In the genomic region with DNA sequence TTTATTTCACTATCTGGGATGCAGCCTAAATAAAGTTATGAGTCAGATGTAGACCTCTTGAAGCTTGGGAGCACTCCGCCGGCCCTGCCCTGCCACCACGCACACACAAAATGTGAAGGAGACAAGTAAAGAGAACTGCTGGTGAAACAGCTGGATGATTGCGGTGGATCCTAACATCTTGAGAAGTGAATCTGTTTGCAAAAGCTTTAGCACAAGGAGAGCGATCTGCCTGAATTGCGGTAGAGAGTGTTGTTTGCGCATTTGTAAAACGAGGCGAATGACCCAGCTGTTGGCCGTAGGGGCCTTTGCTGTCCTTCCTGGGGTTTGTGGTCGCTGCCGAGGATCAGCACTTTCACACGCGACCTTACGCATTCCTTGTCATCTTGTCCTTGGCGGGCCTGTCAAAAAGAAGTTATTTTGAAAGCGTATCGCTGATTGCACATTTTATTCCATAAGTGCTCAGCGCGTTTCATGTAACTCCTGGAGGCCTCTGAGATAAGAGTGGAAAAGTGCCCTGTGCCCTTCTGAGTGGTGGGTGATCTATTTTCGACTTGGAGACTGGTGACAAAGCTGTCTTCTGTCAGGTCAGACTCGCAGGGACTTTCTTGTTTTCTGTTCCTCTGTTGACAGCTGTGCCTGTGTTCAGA, we compare ENCODE assay signal across 17 cellular contexts. TPM values are rescaled to one million over a fixed set of nuclear protein-coding genes. Genes with fewer than 3 reads are reported as not detected.
DNase-seq lines count a peak whose midpoint lies in the region; ATAC-seq, FAIRE-seq and TF ChIP-seq lines count a peak whose summit lies in the region.
"Had no signal": no experiment of that assay in that cellular context is flagged by ENCODE, and none has a peak within 500 bp of the region (broad histone marks: within the 10 kb centered on the region; RNA-seq: fewer than 3 reads in every experiment).

No MANE protein-coding gene starts in this region.

- H3K4me3 ChIP-seq in H7 (ENCODE audit: insufficient read depth, low read depth, low read length) (no peak overlapping the region), cardiac fibroblast (replicated peaks in 1 of 2; ENCODE audit: low read depth in 2 of 2, low read length in 2 of 2) (no peak overlapping the region), right cardiac atrium (ENCODE audit: low read length) (no peak overlapping the region)
- H3K4me3 ChIP-seq: spleen had no signal

- no peaks in the 10 kb centered on the region for H3K36me3 ChIP-seq in H7 (replicated peaks; ENCODE audit: control insufficient read depth, insufficient read depth, low read length)
- H3K36me3 ChIP-seq: spleen had no signal

- intact Hi-C loops in right cardiac atrium (cut with DNase I) = loop anchor here in 1 of 4 donors (5.0 kb wide), 1 partner anchor 73 kb away; no protein-coding TSS in a partner anchor

- peak; percentile 89 to 91 for ATAC-seq in right cardiac atrium
- ATAC-seq: activated T-helper 17 cell treated with anti-CD3 and anti-CD28 coated beads, Interleukin-2, amount 50 U/mL, for 72 hours; foreskin keratinocyte had no signal

- no peaks in the 10 kb centered on the region for H3K4me1 ChIP-seq in right cardiac atrium (ENCODE audit: control insufficient read depth, insufficient read depth, low read length)
- H3K4me1 ChIP-seq: foreskin keratinocyte had no signal

- H3K27me3 Mint-ChIP-seq in mesothelial cell of epicardium (ENCODE audit: low read depth) (no peaks in the 10 kb centered on the region), endothelial cell (ENCODE audit: unreplicated experiment) (no peaks in the 10 kb centered on the region)

- H3K9me3 ChIP-seq in right cardiac atrium (ENCODE audit: control insufficient read depth, low read length) = no peaks in the 10 kb centered on the region
- H3K9me3 ChIP-seq: spleen had no signal

- FAIRE-seq in urothelium cell line (lab: Jason Lieb, UNC) (peak; percentile 52), HTR-8/SVneo (lab: Jason Lieb, UNC) (no peak)
- FAIRE-seq: GM12891 had no signal

- 40% methylated on average over 22 of the region's 22 CpGs for WGBS in right cardiac atrium

- H3K4me1 Mint-ChIP-seq in mesothelial cell of epicardium = peaks cover 28% of the 10 kb centered on the region
- peaks cover 11% of the 10 kb centered on the region for H3K4me1 Mint-ChIP-seq in endothelial cell (ENCODE audit: unreplicated experiment)

- H3K9me3 Mint-ChIP-seq in mesothelial cell of epicardium = no peaks in the 10 kb centered on the region
- no peaks in the 10 kb centered on the region for H3K9me3 Mint-ChIP-seq in endothelial cell (ENCODE audit: unreplicated experiment)
- H3K9me3 Mint-ChIP-seq: activated T-helper 17 cell treated with anti-CD3 and anti-CD28 coated beads, Interleukin-2, amount 50 U/mL, for 72 hours had no signal

- H3K4me3 Mint-ChIP-seq in mesothelial cell of epicardium (no peak overlapping the region), endothelial cell (ENCODE audit: unreplicated experiment) (no peak overlapping the region)
- H3K4me3 Mint-ChIP-seq: activated T-helper 17 cell treated with anti-CD3 and anti-CD28 coated beads, Interleukin-2, amount 50 U/mL, for 72 hours had no signal

- H3K36me3 Mint-ChIP-seq in mesothelial cell of epicardium (no peaks in the 10 kb centered on the region), endothelial cell (ENCODE audit: low read depth, unreplicated experiment) (no peaks in the 10 kb centered on the region)

- TF ChIP-seq CTCF in cardiac fibroblast (IDR thresholded peaks at IDR 0.05; ENCODE audit: low read depth, low read length) (no peak), mesothelial cell of epicardium (IDR thresholded peaks at IDR 0.05; ENCODE audit: unreplicated experiment) (no peak), endothelial cell (IDR thresholded peaks at IDR 0.05; ENCODE audit: unreplicated experiment) (no peak)

- H3K27ac ChIP-seq in right cardiac atrium (ENCODE audit: low read length) = peak overlapping the region; percentile 96
- H3K27ac ChIP-seq: foreskin keratinocyte, HL-60, spleen had no signal

- no peaks in the 10 kb centered on the region for H3K27me3 ChIP-seq in H7 (ENCODE audit: control insufficient read depth, insufficient read depth, low read length)
- H3K27me3 ChIP-seq in right cardiac atrium (ENCODE audit: control insufficient read depth, insufficient read depth) = no peaks in the 10 kb centered on the region
- H3K27me3 ChIP-seq: spleen had no signal

- DNase-seq in H7 (peak; percentile 37), cardiac fibroblast (ENCODE audit: low read depth in 2 of 2) (peak; percentile 45 to 51), right cardiac atrium (peak in 2 of 3 donors; percentile 63 to 66), urothelium cell line (ENCODE audit: low spot score) (no peak), mesothelial cell of epicardium (ENCODE audit: low spot score in 2 of 2, unreplicated experiment in 2 of 2) (no peak), HTR-8/SVneo (ENCODE audit: insufficient read length, low spot score) (no peak), endothelial cell (ENCODE audit: low spot score) (no peak)
- DNase-seq: DND-41; foreskin keratinocyte; Karpas-422; midbrain; NCI-H524; spleen; stimulated activated naive CD4-positive, alpha-beta T cell treated with Interleukin-2 at 50 U/mL for 16 hours had no signal

- H3K27ac Mint-ChIP-seq in mesothelial cell of epicardium = no peak overlapping the region
- no peak overlapping the region for H3K27ac Mint-ChIP-seq in endothelial cell (ENCODE audit: unreplicated experiment)
- H3K27ac Mint-ChIP-seq: activated T-helper 17 cell treated with anti-CD3 and anti-CD28 coated beads, Interleukin-2, amount 50 U/mL, for 72 hours had no signal

RNA-seq across cellular contexts. Expression of a gene that starts 40.8 kb away (rescaled TPM):
- 0.15 and 0.52 TPM in 2 replicates for total RNA-seq in H7 (2014; rRNA removed; shearing (Covaris generic))
- total RNA-seq in right cardiac atrium (10 to 100 TPM; 51.5 to 92.0 (median 74.2) TPM), mesothelial cell of epicardium (20.5 to 23.3 TPM (median 20.7 TPM) in 3 replicates), endothelial cell (ENCODE audit: unreplicated experiment) (1.0 TPM)
- polyA plus RNA-seq in right cardiac atrium = 34.3 TPM
- total RNA-seq: foreskin keratinocyte had no signal
- polyA plus RNA-seq: foreskin keratinocyte had no signal

Comparison
In these comparisons a context has a peak if more than half of its experiments do, and no peak if none do; other contexts are left out.
1. DNase-seq: peak in H7 (single experiment), cardiac fibroblast (2 of 2) and right cardiac atrium (2 of 3); none in urothelium cell line (single experiment), mesothelial cell of epicardium (0 of 2), HTR-8/SVneo (single experiment) and endothelial cell (single experiment).
2. RNA of a gene that starts 40.8 kb away (total RNA-seq): 51.5 to 92.0 TPM in right cardiac atrium and 20.5 to 23.3 TPM in mesothelial cell of epicardium; 1.0 TPM in endothelial cell (single experiment) and 0.15 to 0.52 TPM in H7; every median in the first group is over 10 times any median in the second.